ENCODE assay signal across 1 cellular context in the genomic region with DNA sequence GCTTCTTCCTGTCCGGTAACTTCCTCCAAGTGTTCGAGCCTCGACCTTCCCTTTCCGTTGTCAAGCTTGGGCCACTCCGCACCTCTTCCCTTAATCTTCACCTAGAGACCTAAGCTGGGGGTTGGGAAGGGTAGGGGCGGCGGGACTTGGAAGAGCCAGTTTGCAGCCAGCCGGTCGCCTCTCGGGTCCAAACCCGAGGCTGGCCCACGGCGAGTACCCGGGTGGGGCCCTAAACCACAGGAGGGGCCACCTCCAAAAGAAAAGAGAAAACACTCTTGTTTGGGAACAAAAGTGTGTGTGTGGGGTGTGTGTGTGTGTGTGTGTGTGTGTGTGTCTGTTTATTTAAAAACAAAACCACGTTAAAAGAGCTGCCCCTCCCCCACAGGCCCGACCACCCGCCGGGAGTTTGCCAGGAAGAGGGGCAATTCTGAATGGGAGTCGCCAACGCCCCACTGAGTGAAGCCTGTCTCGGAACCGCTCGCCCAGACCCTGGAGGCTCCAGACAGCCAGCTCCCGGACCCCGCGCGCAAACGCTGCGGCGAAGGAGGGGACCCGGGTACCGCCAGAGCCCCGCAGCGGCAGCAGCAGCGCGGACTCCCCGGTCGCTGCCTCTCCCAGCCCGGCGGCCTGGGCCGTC.
TF ChIP-seq lines count a peak whose summit lies in the region.

No MANE protein-coding gene starts in this region.

TF ChIP-seq in HepG2, 621 proteins besides CTCF, POLR2A, EP300 and RAD21 (continued from another document and continues in another):
- TF ChIP-seq, protein P1, sequence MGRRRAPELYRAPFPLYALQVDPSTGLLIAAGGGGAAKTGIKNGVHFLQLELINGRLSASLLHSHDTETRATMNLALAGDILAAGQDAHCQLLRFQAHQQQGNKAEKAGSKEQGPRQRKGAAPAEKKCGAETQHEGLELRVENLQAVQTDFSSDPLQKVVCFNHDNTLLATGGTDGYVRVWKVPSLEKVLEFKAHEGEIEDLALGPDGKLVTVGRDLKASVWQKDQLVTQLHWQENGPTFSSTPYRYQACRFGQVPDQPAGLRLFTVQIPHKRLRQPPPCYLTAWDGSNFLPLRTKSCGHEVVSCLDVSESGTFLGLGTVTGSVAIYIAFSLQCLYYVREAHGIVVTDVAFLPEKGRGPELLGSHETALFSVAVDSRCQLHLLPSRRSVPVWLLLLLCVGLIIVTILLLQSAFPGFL (CRISPR knock-in tag; IDR thresholded peaks at IDR 0.05) = no peak
- TF ChIP-seq SP140L (CRISPR knock-in tag; IDR thresholded peaks at IDR 0.05; ENCODE audit: borderline replicate concordance) (no peak), PHF21A (CRISPR knock-in tag; IDR thresholded peaks at IDR 0.05) (no peak; the same call in 1 of the 2 replicates), GTF3A (CRISPR knock-in tag; conservative IDR thresholded peaks at IDR 0.05) (no peak), KDM5B (CRISPR knock-in tag; IDR thresholded peaks at IDR 0.05; ENCODE audit: borderline replicate concordance) (no peak; the same call in 1 of the 2 replicates), ZFAT (CRISPR knock-in tag; conservative IDR thresholded peaks at IDR 0.05) (no peak), TBX2 (CRISPR knock-in tag; IDR thresholded peaks at IDR 0.05; ENCODE audit: borderline replicate concordance) (no peak), ATF7 (IDR thresholded peaks at IDR 0.05) (no peak), ATF7 (CRISPR knock-in tag; IDR thresholded peaks at IDR 0.05) (no peak), MEIS1 (CRISPR knock-in tag; IDR thresholded peaks at IDR 0.05; ENCODE audit: borderline replicate concordance) (no peak), FOSL1 (CRISPR knock-in tag; IDR thresholded peaks at IDR 0.05; ENCODE audit: borderline replicate concordance) (no peak), ZSCAN12 (CRISPR knock-in tag; IDR thresholded peaks at IDR 0.05) (no peak), THAP11 (CRISPR knock-in tag; IDR thresholded peaks at IDR 0.05) (no peak), ZNF383 (CRISPR knock-in tag; IDR thresholded peaks at IDR 0.05; ENCODE audit: borderline replicate concordance) (no peak), ZNF549 (CRISPR knock-in tag; IDR thresholded peaks at IDR 0.05) (no peak), MEIS2 (CRISPR knock-in tag; IDR thresholded peaks at IDR 0.05) (no peak; the same call in 1 of the 2 replicates), KLF9 (CRISPR knock-in tag; IDR thresholded peaks at IDR 0.05; ENCODE audit: low read depth) (no peak), RCOR2 (CRISPR knock-in tag; IDR thresholded peaks at IDR 0.05) (no peak), SRSF1 (optimal IDR thresholded peaks at IDR 0.05; ENCODE audit: low read depth, low read length) (no peak), ZNF12 (CRISPR knock-in tag; IDR thresholded peaks at IDR 0.05) (no peak), GFI1 (CRISPR knock-in tag; IDR thresholded peaks at IDR 0.05; ENCODE audit: borderline replicate concordance) (0 out of 2 replicates have a peak, but pooled peaks have one; percentile 61), ZSCAN29 (CRISPR knock-in tag; conservative IDR thresholded peaks at IDR 0.05) (no peak), SRSF4 (IDR thresholded peaks at IDR 0.05; ENCODE audit: low read depth, low read length, poor library complexity, severe bottlenecking) (no peak), REPIN1 (CRISPR knock-in tag; IDR thresholded peaks at IDR 0.05; ENCODE audit: borderline replicate concordance, low read depth) (no peak), ATF1 (CRISPR knock-in tag; IDR thresholded peaks at IDR 0.05) (no peak), HMG20A (CRISPR knock-in tag; IDR thresholded peaks at IDR 0.05; ENCODE audit: borderline replicate concordance) (no peak), HOXA5 (CRISPR knock-in tag; IDR thresholded peaks at IDR 0.05) (no peak), ZNF556 (CRISPR knock-in tag; IDR thresholded peaks at IDR 0.05; ENCODE audit: borderline replicate concordance) (no peak), ZNF251 (CRISPR knock-in tag; IDR thresholded peaks at IDR 0.05) (no peak), NR2C2 (CRISPR knock-in tag; IDR thresholded peaks at IDR 0.05; ENCODE audit: borderline replicate concordance) (no peak), ZNF317 (CRISPR knock-in tag; IDR thresholded peaks at IDR 0.05) (no peak), DPF2 (CRISPR knock-in tag; IDR thresholded peaks at IDR 0.05; ENCODE audit: borderline replicate concordance, low read depth) (no peak), ARNT2 (CRISPR knock-in tag; IDR thresholded peaks at IDR 0.05; ENCODE audit: low read depth) (peak; percentile 19; the same call in 1 of the 2 replicates), FOXO1 (CRISPR knock-in tag; IDR thresholded peaks at IDR 0.05) (no peak), ZNF660 (CRISPR knock-in tag; IDR thresholded peaks at IDR 0.05; ENCODE audit: borderline replicate concordance, low read depth) (no peak), ZBTB3 (CRISPR knock-in tag; IDR thresholded peaks at IDR 0.05; ENCODE audit: borderline replicate concordance, low read depth) (no peak), DNMT3B (CRISPR knock-in tag; conservative IDR thresholded peaks at IDR 0.05) (no peak)
- TF ChIP-seq, protein P2, sequence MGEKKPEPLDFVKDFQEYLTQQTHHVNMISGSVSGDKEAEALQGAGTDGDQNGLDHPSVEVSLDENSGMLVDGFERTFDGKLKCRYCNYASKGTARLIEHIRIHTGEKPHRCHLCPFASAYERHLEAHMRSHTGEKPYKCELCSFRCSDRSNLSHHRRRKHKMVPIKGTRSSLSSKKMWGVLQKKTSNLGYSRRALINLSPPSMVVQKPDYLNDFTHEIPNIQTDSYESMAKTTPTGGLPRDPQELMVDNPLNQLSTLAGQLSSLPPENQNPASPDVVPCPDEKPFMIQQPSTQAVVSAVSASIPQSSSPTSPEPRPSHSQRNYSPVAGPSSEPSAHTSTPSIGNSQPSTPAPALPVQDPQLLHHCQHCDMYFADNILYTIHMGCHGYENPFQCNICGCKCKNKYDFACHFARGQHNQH (CRISPR knock-in tag; IDR thresholded peaks at IDR 0.05) = 0 out of 2 replicates have a peak, but pooled peaks have one; percentile 11
- TF ChIP-seq, protein P3, sequence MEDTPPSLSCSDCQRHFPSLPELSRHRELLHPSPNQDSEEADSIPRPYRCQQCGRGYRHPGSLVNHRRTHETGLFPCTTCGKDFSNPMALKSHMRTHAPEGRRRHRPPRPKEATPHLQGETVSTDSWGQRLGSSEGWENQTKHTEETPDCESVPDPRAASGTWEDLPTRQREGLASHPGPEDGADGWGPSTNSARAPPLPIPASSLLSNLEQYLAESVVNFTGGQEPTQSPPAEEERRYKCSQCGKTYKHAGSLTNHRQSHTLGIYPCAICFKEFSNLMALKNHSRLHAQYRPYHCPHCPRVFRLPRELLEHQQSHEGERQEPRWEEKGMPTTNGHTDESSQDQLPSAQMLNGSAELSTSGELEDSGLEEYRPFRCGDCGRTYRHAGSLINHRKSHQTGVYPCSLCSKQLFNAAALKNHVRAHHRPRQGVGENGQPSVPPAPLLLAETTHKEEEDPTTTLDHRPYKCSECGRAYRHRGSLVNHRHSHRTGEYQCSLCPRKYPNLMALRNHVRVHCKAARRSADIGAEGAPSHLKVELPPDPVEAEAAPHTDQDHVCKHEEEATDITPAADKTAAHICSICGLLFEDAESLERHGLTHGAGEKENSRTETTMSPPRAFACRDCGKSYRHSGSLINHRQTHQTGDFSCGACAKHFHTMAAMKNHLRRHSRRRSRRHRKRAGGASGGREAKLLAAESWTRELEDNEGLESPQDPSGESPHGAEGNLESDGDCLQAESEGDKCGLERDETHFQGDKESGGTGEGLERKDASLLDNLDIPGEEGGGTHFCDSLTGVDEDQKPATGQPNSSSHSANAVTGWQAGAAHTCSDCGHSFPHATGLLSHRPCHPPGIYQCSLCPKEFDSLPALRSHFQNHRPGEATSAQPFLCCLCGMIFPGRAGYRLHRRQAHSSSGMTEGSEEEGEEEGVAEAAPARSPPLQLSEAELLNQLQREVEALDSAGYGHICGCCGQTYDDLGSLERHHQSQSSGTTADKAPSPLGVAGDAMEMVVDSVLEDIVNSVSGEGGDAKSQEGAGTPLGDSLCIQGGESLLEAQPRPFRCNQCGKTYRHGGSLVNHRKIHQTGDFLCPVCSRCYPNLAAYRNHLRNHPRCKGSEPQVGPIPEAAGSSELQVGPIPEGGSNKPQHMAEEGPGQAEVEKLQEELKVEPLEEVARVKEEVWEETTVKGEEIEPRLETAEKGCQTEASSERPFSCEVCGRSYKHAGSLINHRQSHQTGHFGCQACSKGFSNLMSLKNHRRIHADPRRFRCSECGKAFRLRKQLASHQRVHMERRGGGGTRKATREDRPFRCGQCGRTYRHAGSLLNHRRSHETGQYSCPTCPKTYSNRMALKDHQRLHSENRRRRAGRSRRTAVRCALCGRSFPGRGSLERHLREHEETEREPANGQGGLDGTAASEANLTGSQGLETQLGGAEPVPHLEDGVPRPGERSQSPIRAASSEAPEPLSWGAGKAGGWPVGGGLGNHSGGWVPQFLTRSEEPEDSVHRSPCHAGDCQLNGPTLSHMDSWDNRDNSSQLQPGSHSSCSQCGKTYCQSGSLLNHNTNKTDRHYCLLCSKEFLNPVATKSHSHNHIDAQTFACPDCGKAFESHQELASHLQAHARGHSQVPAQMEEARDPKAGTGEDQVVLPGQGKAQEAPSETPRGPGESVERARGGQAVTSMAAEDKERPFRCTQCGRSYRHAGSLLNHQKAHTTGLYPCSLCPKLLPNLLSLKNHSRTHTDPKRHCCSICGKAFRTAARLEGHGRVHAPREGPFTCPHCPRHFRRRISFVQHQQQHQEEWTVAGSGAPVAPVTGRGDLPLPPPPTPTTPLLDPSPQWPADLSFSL (CRISPR knock-in tag; IDR thresholded peaks at IDR 0.05) = peak; percentile 72
- TF ChIP-seq, protein P4, sequence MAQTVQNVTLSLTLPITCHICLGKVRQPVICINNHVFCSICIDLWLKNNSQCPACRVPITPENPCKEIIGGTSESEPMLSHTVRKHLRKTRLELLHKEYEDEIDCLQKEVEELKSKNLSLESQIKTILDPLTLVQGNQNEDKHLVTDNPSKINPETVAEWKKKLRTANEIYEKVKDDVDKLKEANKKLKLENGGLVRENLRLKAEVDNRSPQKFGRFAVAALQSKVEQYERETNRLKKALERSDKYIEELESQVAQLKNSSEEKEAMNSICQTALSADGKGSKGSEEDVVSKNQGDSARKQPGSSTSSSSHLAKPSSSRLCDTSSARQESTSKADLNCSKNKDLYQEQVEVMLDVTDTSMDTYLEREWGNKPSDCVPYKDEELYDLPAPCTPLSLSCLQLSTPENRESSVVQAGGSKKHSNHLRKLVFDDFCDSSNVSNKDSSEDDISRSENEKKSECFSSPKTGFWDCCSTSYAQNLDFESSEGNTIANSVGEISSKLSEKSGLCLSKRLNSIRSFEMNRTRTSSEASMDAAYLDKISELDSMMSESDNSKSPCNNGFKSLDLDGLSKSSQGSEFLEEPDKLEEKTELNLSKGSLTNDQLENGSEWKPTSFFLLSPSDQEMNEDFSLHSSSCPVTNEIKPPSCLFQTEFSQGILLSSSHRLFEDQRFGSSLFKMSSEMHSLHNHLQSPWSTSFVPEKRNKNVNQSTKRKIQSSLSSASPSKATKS (CRISPR knock-in tag; IDR thresholded peaks at IDR 0.05) = peak; percentile 60; the same call in 1 of the 2 replicates
- TF ChIP-seq, protein P5, sequence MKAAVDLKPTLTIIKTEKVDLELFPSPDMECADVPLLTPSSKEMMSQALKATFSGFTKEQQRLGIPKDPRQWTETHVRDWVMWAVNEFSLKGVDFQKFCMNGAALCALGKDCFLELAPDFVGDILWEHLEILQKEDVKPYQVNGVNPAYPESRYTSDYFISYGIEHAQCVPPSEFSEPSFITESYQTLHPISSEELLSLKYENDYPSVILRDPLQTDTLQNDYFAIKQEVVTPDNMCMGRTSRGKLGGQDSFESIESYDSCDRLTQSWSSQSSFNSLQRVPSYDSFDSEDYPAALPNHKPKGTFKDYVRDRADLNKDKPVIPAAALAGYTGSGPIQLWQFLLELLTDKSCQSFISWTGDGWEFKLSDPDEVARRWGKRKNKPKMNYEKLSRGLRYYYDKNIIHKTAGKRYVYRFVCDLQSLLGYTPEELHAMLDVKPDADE (CRISPR knock-in tag; IDR thresholded peaks at IDR 0.05) = no peak
- TF ChIP-seq, protein P6, sequence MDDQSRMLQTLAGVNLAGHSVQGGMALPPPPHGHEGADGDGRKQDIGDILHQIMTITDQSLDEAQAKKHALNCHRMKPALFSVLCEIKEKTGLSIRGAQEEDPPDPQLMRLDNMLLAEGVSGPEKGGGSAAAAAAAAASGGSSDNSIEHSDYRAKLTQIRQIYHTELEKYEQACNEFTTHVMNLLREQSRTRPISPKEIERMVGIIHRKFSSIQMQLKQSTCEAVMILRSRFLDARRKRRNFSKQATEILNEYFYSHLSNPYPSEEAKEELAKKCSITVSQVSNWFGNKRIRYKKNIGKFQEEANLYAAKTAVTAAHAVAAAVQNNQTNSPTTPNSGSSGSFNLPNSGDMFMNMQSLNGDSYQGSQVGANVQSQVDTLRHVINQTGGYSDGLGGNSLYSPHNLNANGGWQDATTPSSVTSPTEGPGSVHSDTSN (CRISPR knock-in tag; IDR thresholded peaks at IDR 0.05; ENCODE audit: borderline replicate concordance) = no peak
- TF ChIP-seq, protein P7, sequence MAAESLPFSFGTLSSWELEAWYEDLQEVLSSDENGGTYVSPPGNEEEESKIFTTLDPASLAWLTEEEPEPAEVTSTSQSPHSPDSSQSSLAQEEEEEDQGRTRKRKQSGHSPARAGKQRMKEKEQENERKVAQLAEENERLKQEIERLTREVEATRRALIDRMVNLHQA (CRISPR knock-in tag; IDR thresholded peaks at IDR 0.05) = no peak
- TF ChIP-seq, protein P8, sequence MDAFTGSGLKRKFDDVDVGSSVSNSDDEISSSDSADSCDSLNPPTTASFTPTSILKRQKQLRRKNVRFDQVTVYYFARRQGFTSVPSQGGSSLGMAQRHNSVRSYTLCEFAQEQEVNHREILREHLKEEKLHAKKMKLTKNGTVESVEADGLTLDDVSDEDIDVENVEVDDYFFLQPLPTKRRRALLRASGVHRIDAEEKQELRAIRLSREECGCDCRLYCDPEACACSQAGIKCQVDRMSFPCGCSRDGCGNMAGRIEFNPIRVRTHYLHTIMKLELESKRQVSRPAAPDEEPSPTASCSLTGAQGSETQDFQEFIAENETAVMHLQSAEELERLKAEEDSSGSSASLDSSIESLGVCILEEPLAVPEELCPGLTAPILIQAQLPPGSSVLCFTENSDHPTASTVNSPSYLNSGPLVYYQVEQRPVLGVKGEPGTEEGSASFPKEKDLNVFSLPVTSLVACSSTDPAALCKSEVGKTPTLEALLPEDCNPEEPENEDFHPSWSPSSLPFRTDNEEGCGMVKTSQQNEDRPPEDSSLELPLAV (CRISPR knock-in tag; conservative IDR thresholded peaks at IDR 0.05; ENCODE audit: low read depth) = no peak
- TF ChIP-seq, protein P9, sequence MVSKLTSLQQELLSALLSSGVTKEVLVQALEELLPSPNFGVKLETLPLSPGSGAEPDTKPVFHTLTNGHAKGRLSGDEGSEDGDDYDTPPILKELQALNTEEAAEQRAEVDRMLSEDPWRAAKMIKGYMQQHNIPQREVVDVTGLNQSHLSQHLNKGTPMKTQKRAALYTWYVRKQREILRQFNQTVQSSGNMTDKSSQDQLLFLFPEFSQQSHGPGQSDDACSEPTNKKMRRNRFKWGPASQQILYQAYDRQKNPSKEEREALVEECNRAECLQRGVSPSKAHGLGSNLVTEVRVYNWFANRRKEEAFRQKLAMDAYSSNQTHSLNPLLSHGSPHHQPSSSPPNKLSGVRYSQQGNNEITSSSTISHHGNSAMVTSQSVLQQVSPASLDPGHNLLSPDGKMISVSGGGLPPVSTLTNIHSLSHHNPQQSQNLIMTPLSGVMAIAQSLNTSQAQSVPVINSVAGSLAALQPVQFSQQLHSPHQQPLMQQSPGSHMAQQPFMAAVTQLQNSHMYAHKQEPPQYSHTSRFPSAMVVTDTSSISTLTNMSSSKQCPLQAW (CRISPR knock-in tag; IDR thresholded peaks at IDR 0.05) = peak; percentile 20; the same call in 1 of the 2 replicates
- TF ChIP-seq, protein P10, sequence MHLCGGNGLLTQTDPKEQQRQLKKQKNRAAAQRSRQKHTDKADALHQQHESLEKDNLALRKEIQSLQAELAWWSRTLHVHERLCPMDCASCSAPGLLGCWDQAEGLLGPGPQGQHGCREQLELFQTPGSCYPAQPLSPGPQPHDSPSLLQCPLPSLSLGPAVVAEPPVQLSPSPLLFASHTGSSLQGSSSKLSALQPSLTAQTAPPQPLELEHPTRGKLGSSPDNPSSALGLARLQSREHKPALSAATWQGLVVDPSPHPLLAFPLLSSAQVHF (CRISPR knock-in tag; IDR thresholded peaks at IDR 0.05) = peak; percentile 15; the same call in 1 of the 2 replicates
